17 cellular contexts compared by ENCODE assay signal in genomic region chr13:97325738-97326137, GRCh38.
A peak's percentile ranks its signal among the peaks of the same experiment; 100 is the strongest.
DNase-seq lines count a peak whose midpoint lies in the region; ATAC-seq, FAIRE-seq and TF ChIP-seq lines count a peak whose summit lies in the region.
"Had no signal": no experiment of that assay in that cellular context is flagged by ENCODE, and none has a peak within 500 bp of the region (broad histone marks: within the 10 kb centered on the region; RNA-seq: fewer than 3 reads in every experiment).

No MANE protein-coding gene starts in this region.

- TF ChIP-seq CTCF in HCT116 (IDR thresholded peaks at IDR 0.05 in 2 of 3, conservative IDR thresholded peaks at IDR 0.05 in 1 of 3; ENCODE audit: borderline replicate concordance in 1 of 3, insufficient read depth in 1 of 3, low read depth in 2 of 3, low read length in 2 of 3) (no peak), PC-9 (conservative IDR thresholded peaks at IDR 0.05) (no peak), esophagus muscularis mucosa (IDR thresholded peaks at IDR 0.05) (no peak), HepG2 (CRISPR knock-in tag; IDR thresholded peaks at IDR 0.05) (no peak)

- peaks cover 59% of the 10 kb centered on the region for H3F3A ChIP-seq in PC-9 (ENCODE audit: insufficient read depth, low read depth)

- no peaks in the 10 kb centered on the region for H4K20me1 ChIP-seq in HCT116 (ENCODE audit: insufficient read depth)
- peaks cover 90% of the 10 kb centered on the region for H4K20me1 ChIP-seq in PC-9 (ENCODE audit: insufficient read depth)
- H4K20me1 ChIP-seq in HepG2 (ENCODE audit: insufficient read depth, low read length), result peaks cover 72% of the 10 kb centered on the region

- intact Hi-C loops in HCT116 (cut with micrococcal nuclease) (no loop called here), PC-9 (cut with micrococcal nuclease; ENCODE audit: unreplicated experiment) (no loop called here), esophagus muscularis mucosa (cut with DNase I) (no loop called here), HepG2 (cut with micrococcal nuclease; ENCODE audit: unreplicated experiment) (no loop called here)

- no peak for TF ChIP-seq POLR2A in HCT116 (IDR thresholded peaks at IDR 0.05; ENCODE audit: borderline replicate concordance, extremely low read depth, insufficient read depth, insufficient read length)
- TF ChIP-seq POLR2A in esophagus muscularis mucosa (IDR thresholded peaks at IDR 0.05; ENCODE audit: low read depth), result no peak
- no peak for TF ChIP-seq POLR2A in HepG2 (IDR thresholded peaks at IDR 0.05; ENCODE audit: insufficient read depth in 1 of 2, low read depth in 2 of 2, low read length in 2 of 2)
- no peak for TF ChIP-seq POLR2A in GM12892 (IDR thresholded peaks at IDR 0.05; ENCODE audit: low read depth, low read length)
- no peak for TF ChIP-seq POLR2A in GM18505 (IDR thresholded peaks at IDR 0.05; ENCODE audit: borderline replicate concordance, extremely low read depth, insufficient read depth, insufficient read length)

- no peak overlapping the region for H3K4me2 ChIP-seq in HCT116 (ENCODE audit: low read length)
- no peak overlapping the region for H3K4me2 ChIP-seq in PC-9
- no peak overlapping the region for H3K4me2 ChIP-seq in HepG2 (ENCODE audit: low read depth, low read length)
- H3K4me2 ChIP-seq: BLaER1 treated with 17β-estradiol and CSF1 and Interleukin-3, amounts not matched to agents 10 nM and 100 nM had no signal

- H3K9me2 ChIP-seq in HCT116 (ENCODE audit: insufficient read depth) (no peaks in the 10 kb centered on the region), PC-9 (ENCODE audit: insufficient read depth) (no peaks in the 10 kb centered on the region)

- no peak for TF ChIP-seq EP300 in esophagus muscularis mucosa (IDR thresholded peaks at IDR 0.05)
- no peak for TF ChIP-seq EP300 in HepG2 (IDR thresholded peaks at IDR 0.05; ENCODE audit: low read depth in 2 of 2, low read length in 2 of 2)
- no peak for TF ChIP-seq EP300 in HepG2 (CRISPR knock-in tag; IDR thresholded peaks at IDR 0.05; ENCODE audit: borderline replicate concordance)

- TF ChIP-seq RAD21 in HCT116 (IDR thresholded peaks at IDR 0.05; ENCODE audit: low read depth) (no peak), HepG2 (CRISPR knock-in tag; IDR thresholded peaks at IDR 0.05) (no peak)

- no peak for DNase-seq in HCT116 (ENCODE audit: low read depth, low spot score)
- DNase-seq in PC-9, result no peak
- DNase-seq in esophagus muscularis mucosa (ENCODE audit: extremely low spot score), result peak; percentile 12
- DNase-seq in HepG2 (ENCODE audit: low spot score), result no peak
- DNase-seq in germinal center (ENCODE audit: low spot score), result no peak
- no peak for DNase-seq in GM12892 (ENCODE audit: insufficient read length)
- DNase-seq: Calu3; CD8-positive, alpha-beta T cell; DMS79 treated with DMSO at 0.1 percent for 48 hours; GF-D8; GM23248; HCEC 1CT; HFFc6; IMR-90 had no signal

- RAD21 ChIA-PET in HCT116 (lab: Charles Lee; ENCODE audit: low non-redundant PET in 1 of 2, low total read pairs in 2 of 2, uncharacterized antibody in 2 of 2, unreplicated experiment in 2 of 2), result no interaction called here

- FAIRE-seq in HepG2 (lab: Jason Lieb, UNC) (no peak), GM12892 (lab: Jason Lieb, UNC) (no peak)

- H2AFZ ChIP-seq in HCT116 (ENCODE audit: low read depth, low read length, poor library complexity, severe bottlenecking) (no peak overlapping the region), PC-9 (no peak overlapping the region), HepG2 (ENCODE audit: low read length) (no peak overlapping the region)
- H2AFZ ChIP-seq: GM23248 had no signal

- H3K79me2 ChIP-seq in HCT116 (ENCODE audit: insufficient read depth, low read length) (peaks cover 11% of the 10 kb centered on the region; the same call in 1 of the 2 replicates), PC-9 (ENCODE audit: low read depth) (peaks cover 90% of the 10 kb centered on the region), HepG2 (ENCODE audit: insufficient read depth, low read length) (peaks cover 45% of the 10 kb centered on the region)

- H3K4me3 ChIP-seq in HCT116 (replicated peaks in 1 of 2; ENCODE audit: low read depth in 1 of 2, low read length in 2 of 2) (no peak overlapping the region), PC-9 (no peak overlapping the region), esophagus muscularis mucosa (no peak overlapping the region), HepG2 (replicated peaks in 1 of 3; ENCODE audit: insufficient read depth in 1 of 3, low read depth in 2 of 3, low read length in 3 of 3) (no peak overlapping the region)
- H3K4me3 ChIP-seq: BLaER1 treated with 17β-estradiol and CSF1 and Interleukin-3, amounts not matched to agents 10 nM and 100 nM; GM23248 had no signal

- POLR2A ChIA-PET in HCT116 (lab: Charles Lee), result no interaction called here
- POLR2A ChIA-PET in PC-9 (lab: Charles Lee; ENCODE audit: unreplicated experiment), result interaction anchor here (0.6 kb wide), 1 partner anchor 40 kb away, joined by 3 read pairs; no protein-coding TSS in a partner anchor
- POLR2A ChIA-PET in HepG2 (lab: Yijun Ruan, JAX), result no interaction called here

- H3K9me3 ChIP-seq in HCT116 (ENCODE audit: control insufficient read depth in 1 of 2, insufficient read depth in 1 of 2, low read depth in 1 of 2, low read length in 2 of 2) (no peaks in the 10 kb centered on the region), PC-9 (ENCODE audit: insufficient read depth, low read depth) (no peaks in the 10 kb centered on the region), esophagus muscularis mucosa (no peaks in the 10 kb centered on the region), HepG2 (ENCODE audit: low read length) (no peaks in the 10 kb centered on the region)
- H3K9me3 ChIP-seq: BLaER1 treated with 17β-estradiol and CSF1 and Interleukin-3, amounts not matched to agents 10 nM and 100 nM had no signal

- peak overlapping the region; percentile 54; the same call in 1 of the 2 replicates for H3K27ac ChIP-seq in HCT116 (ENCODE audit: low read depth, low read length)
- H3K27ac ChIP-seq in PC-9, result 0 out of 2 replicates have a peak overlapping the region, but pooled peaks have one; percentile 10
- H3K27ac ChIP-seq in esophagus muscularis mucosa (replicated peaks in 1 of 4), result peak overlapping the region in 1 of 4 donors; percentile 4
- H3K27ac ChIP-seq in HepG2 (ENCODE audit: extremely low read length, insufficient read depth, low read length), result no peak overlapping the region
- H3K27ac ChIP-seq: BLaER1 treated with 17β-estradiol and CSF1 and Interleukin-3, amounts not matched to agents 10 nM and 100 nM; GM23248; HL-60 had no signal

- H3K9ac ChIP-seq in HCT116 (ENCODE audit: low read length) (no peak overlapping the region), HepG2 (ENCODE audit: insufficient read depth, low read depth, low read length) (no peak overlapping the region)
- H3K9ac ChIP-seq: BLaER1 treated with 17β-estradiol and CSF1 and Interleukin-3, amounts not matched to agents 10 nM and 100 nM; GM23248 had no signal

- H3K36me3 ChIP-seq in HCT116 (ENCODE audit: control insufficient read depth in 1 of 2, insufficient read depth in 2 of 2, low read length in 2 of 2) (no peaks in the 10 kb centered on the region), PC-9 (ENCODE audit: low read depth) (peaks cover 41% of the 10 kb centered on the region), esophagus muscularis mucosa (no peaks in the 10 kb centered on the region), HepG2 (replicated peaks in 1 of 2; ENCODE audit: control insufficient read depth in 1 of 2, insufficient read depth in 2 of 2, low read length in 2 of 2) (peaks cover 11 to 45% of the 10 kb centered on the region in 2 experiments)

- peaks cover 27 to 45% of the 10 kb centered on the region in 2 experiments for H3K4me1 ChIP-seq in HCT116 (ENCODE audit: control insufficient read depth in 1 of 2, insufficient read depth in 2 of 2, low read length in 2 of 2)
- H3K4me1 ChIP-seq in PC-9 (replicated peaks; ENCODE audit: insufficient read depth), result no peaks in the 10 kb centered on the region
- peaks cover 69 to 98% (median 95%) of the 10 kb centered on the region in 4 donors for H3K4me1 ChIP-seq in esophagus muscularis mucosa
- H3K4me1 ChIP-seq in HepG2 (ENCODE audit: insufficient read depth, low read length), result no peaks in the 10 kb centered on the region

- BruUV-seq in HCT116 (replicated peaks; lab: Mats Ljungman, UMichigan) (no TSS peak), PC-9 (replicated peaks; lab: Mats Ljungman, UMichigan) (no TSS peak), HepG2 (replicated peaks; lab: Mats Ljungman, UMichigan) (no TSS peak)

- in situ Hi-C loops in HepG2 (cut with HindIII; ENCODE audit: extremely low pct_ligation_motif_present, low pct_unique_long_range_greater_than_20kb), result no loop called here

- CTCF ChIA-PET in HCT116 (lab: Charles Lee), result interaction anchor here (1.0 kb wide), 1 partner anchor 68 kb away, joined by 3 read pairs; no protein-coding TSS in a partner anchor
- CTCF ChIA-PET in PC-9 (lab: Charles Lee), result no interaction called here
- CTCF ChIA-PET in HepG2 (lab: Yijun Ruan, JAX; ENCODE audit: low intra/inter-chr PET ratio, low total read pairs), result no interaction called here

- ATAC-seq in HCT116 (no peak), HepG2 (no peak), GM18505 (IDR thresholded peaks at IDR 0.05; ENCODE audit: unreplicated experiment) (no peak)
- ATAC-seq: CD8-positive, alpha-beta T cell had no signal

- no peaks in the 10 kb centered on the region for H3K27me3 ChIP-seq in HCT116 (ENCODE audit: insufficient read depth, low read length)
- no peaks in the 10 kb centered on the region for H3K27me3 ChIP-seq in PC-9 (ENCODE audit: insufficient read depth, low read depth)
- H3K27me3 ChIP-seq in esophagus muscularis mucosa, result no peaks in the 10 kb centered on the region
- H3K27me3 ChIP-seq in HepG2 (ENCODE audit: control insufficient read depth in 1 of 2, insufficient read depth in 2 of 2, low read length in 2 of 2), result no peaks in the 10 kb centered on the region
- H3K27me3 ChIP-seq: BLaER1 treated with 17β-estradiol and CSF1 and Interleukin-3, amounts not matched to agents 10 nM and 100 nM had no signal

TF ChIP-seq in HCT116, 20 proteins besides CTCF, POLR2A, EP300 and RAD21 (continues in another document):
- TF ChIP-seq CEBPB (IDR thresholded peaks at IDR 0.05; ENCODE audit: low read depth) (no peak), ZFX (IDR thresholded peaks at IDR 0.05) (no peak), ZNF274 (IDR thresholded peaks at IDR 0.05; ENCODE audit: low read depth, low read length) (no peak), FOSL1 (IDR thresholded peaks at IDR 0.05; ENCODE audit: low read depth) (no peak)
- TF ChIP-seq, protein P1, sequence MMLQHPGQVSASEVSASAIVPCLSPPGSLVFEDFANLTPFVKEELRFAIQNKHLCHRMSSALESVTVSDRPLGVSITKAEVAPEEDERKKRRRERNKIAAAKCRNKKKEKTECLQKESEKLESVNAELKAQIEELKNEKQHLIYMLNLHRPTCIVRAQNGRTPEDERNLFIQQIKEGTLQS (IDR thresholded peaks at IDR 0.05), result no peak
